ENCODE assay signal across 10 cellular contexts in the genomic region with DNA sequence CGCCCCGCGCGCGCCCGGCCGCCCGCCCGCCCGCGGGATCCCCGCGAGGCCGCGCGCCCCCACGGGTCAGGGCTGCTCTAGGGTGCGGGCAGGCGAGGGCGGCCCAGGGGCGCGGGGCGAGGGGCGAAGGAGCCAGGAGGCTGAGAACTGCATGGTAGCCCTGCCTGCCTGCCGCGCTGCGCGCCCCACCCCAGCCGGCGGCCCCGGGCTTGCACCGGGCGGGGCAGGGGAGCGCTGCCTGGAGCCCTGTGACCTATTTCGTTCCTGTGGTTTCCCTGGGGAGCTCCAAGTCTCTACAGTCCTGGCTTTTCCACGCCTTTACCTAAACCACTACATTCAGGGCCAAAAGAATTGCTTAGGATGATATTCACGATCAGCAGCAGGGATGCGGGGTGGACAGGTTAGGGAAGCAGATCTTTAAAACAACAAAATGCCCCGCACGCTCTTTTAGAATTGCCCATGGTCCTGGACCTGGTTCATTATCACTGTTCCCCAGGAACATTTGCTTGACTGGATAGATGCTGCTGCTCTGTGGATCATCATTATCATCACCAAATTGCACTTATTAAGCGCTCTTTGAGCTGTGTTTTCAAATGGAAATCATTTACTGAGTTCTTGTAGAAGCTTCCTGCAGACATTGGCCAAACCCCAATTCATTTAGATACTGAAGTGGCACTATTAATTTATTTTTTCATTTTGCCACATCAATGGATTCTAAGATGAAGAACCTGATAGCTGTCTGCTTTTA. TPM values are rescaled to one million over a fixed set of nuclear protein-coding genes. Genes with fewer than 3 reads are reported as not detected.
DNase-seq lines count a peak whose midpoint lies in the region; ATAC-seq and TF ChIP-seq lines count a peak whose summit lies in the region.
"Had no signal": no experiment of that assay in that cellular context is flagged by ENCODE, and none has a peak within 500 bp of the region (broad histone marks: within the 10 kb centered on the region; RNA-seq: fewer than 3 reads in every experiment).

No MANE protein-coding gene starts in this region.

- H3K36me3 ChIP-seq in RWPE2 (ENCODE audit: low read depth) (no peaks in the 10 kb centered on the region), osteoblast (ENCODE audit: insufficient read depth, low read length) (no peaks in the 10 kb centered on the region)
- H3K36me3 ChIP-seq: vagina had no signal

- no peak overlapping the region for H3K27ac Mint-ChIP-seq in glutamatergic neuron (ENCODE audit: unreplicated experiment)

- H3K4me1 Mint-ChIP-seq in glutamatergic neuron (ENCODE audit: low read depth, unreplicated experiment) = peaks cover 3% of the 10 kb centered on the region

- H3K4me1 ChIP-seq in RWPE2 (ENCODE audit: insufficient read depth, poor library complexity, severe bottlenecking) (no peaks in the 10 kb centered on the region), osteoblast (ENCODE audit: insufficient read depth, low read length) (no peaks in the 10 kb centered on the region)

- H3K36me3 Mint-ChIP-seq in glutamatergic neuron (ENCODE audit: unreplicated experiment) = peaks cover 10% of the 10 kb centered on the region

- peak overlapping the region; percentile 82 for H3K4me3 Mint-ChIP-seq in glutamatergic neuron (ENCODE audit: unreplicated experiment)

- H3K9me3 ChIP-seq in RWPE2 (ENCODE audit: severe bottlenecking) (no peaks in the 10 kb centered on the region), osteoblast (ENCODE audit: low read depth, low read length) (no peaks in the 10 kb centered on the region)
- H3K9me3 ChIP-seq: vagina had no signal

- H3K27me3 Mint-ChIP-seq in glutamatergic neuron (ENCODE audit: unreplicated experiment) = peaks cover 32% of the 10 kb centered on the region

- peak; percentile 42; the same call in 1 of the 3 replicates for ATAC-seq in RWPE2 (ENCODE audit: low read depth)
- no peak for ATAC-seq in GM19023 (IDR thresholded peaks at IDR 0.05; ENCODE audit: unreplicated experiment)
- ATAC-seq: K562 had no signal

- no peak overlapping the region for H3K27ac ChIP-seq in RWPE2 (ENCODE audit: poor library complexity, severe bottlenecking)
- H3K27ac ChIP-seq in osteoblast (ENCODE audit: low read depth, low read length) = no peak overlapping the region
- H3K27ac ChIP-seq: vagina had no signal

- DNase-seq in NCI-H2171 treated with DMSO at 0.1 percent for 48 hours (lab: John Stamatoyannopoulos, UW) (peak; percentile 3), NCI-H2171 (lab: John Stamatoyannopoulos, UW) (no peak), RWPE2 (ENCODE audit: low spot score) (no peak), glutamatergic neuron (peak; percentile 48), putamen (ENCODE audit: low spot score) (peak; percentile 19), osteoblast (ENCODE audit: insufficient read length, low spot score, missing footprints) (no peak), medulla oblongata (ENCODE audit: extremely low spot score) (no peak)

- TF ChIP-seq CTCF in RWPE2 (IDR thresholded peaks at IDR 0.05; ENCODE audit: poor library complexity, severe bottlenecking) (no peak), glutamatergic neuron (IDR thresholded peaks at IDR 0.05; ENCODE audit: partially characterized antibody, unreplicated experiment) (no peak), osteoblast (IDR thresholded peaks at IDR 0.05; ENCODE audit: extremely low read depth, low read depth, low read length) (no peak)

- H3K9me3 Mint-ChIP-seq in glutamatergic neuron (ENCODE audit: unreplicated experiment) = peaks cover 20% of the 10 kb centered on the region

- H3K79me2 ChIP-seq in osteoblast (ENCODE audit: insufficient read depth, low read length) = no peaks in the 10 kb centered on the region

- no peaks in the 10 kb centered on the region for H4K20me1 ChIP-seq in osteoblast (ENCODE audit: insufficient read depth, low read length)

- no peak overlapping the region for H2AFZ ChIP-seq in osteoblast (ENCODE audit: low read length)

- H3K4me3 ChIP-seq in RWPE2 (ENCODE audit: severe bottlenecking) = no peak overlapping the region
- no peak overlapping the region for H3K4me3 ChIP-seq in osteoblast (ENCODE audit: insufficient read depth, low read length)
- H3K4me3 ChIP-seq: K562 had no signal

- peaks cover 80% of the 10 kb centered on the region for H3K27me3 ChIP-seq in RWPE2 (ENCODE audit: insufficient read depth, poor library complexity, severe bottlenecking)
- H3K27me3 ChIP-seq in osteoblast (ENCODE audit: insufficient read depth, low read length) = peaks cover 71% of the 10 kb centered on the region
- H3K27me3 ChIP-seq: vagina had no signal

- no peak overlapping the region for H3K4me2 ChIP-seq in osteoblast (ENCODE audit: insufficient read depth, low read length)

RNA-seq across cellular contexts. Expression of gene GPR12, which starts 0.4 kb away (rescaled TPM):
- total RNA-seq in glutamatergic neuron (ENCODE audit: unreplicated experiment) (2.5 TPM), osteoblast (not detected in 2 replicates)
- total RNA-seq: K562, vagina had no signal

Comparison
In these comparisons a context has a peak if more than half of its experiments do, and no peak if none do; other contexts are left out.
1. DNase-seq: peak in NCI-H2171 treated with DMSO at 0.1 percent for 48 hours (single experiment), glutamatergic neuron (single experiment) and putamen (single experiment); none in NCI-H2171 (single experiment), RWPE2 (single experiment), osteoblast (single experiment) and medulla oblongata (single experiment).